ENCODE assay signal across 17 cellular contexts in genomic region chr18:56962322-56962721, GRCh38.
DNase-seq lines count a peak whose midpoint lies in the region; ATAC-seq lines count a peak whose summit lies in the region.
"Had no signal": no experiment of that assay in that cellular context is flagged by ENCODE, and none has a peak within 500 bp of the region (broad histone marks: within the 10 kb centered on the region; RNA-seq: fewer than 3 reads in every experiment).

No MANE protein-coding gene starts in this region.

- no peak for ATAC-seq in HG03520 (IDR thresholded peaks at IDR 0.05; ENCODE audit: unreplicated experiment)
- ATAC-seq: HepG2, T-helper 17 cell had no signal

- DNase-seq in DMS53 treated with DMSO at 0.1 percent for 48 hours (lab: John Stamatoyannopoulos, UW; ENCODE audit: unreplicated experiment) (peak; percentile 91), NCI-H1417 treated with DMSO at 0.1 percent for 48 hours (lab: John Stamatoyannopoulos, UW) (peak; percentile 52), NCI-H748 treated with DMSO at 0.1 percent for 48 hours (lab: John Stamatoyannopoulos, UW) (peak; percentile 58), kidney tubule cell (ENCODE audit: low spot score) (peak; percentile 45), NCI-H128 (lab: John Stamatoyannopoulos, UW; ENCODE audit: unreplicated experiment) (no peak)
- no peak for DNase-seq in activated CD4-positive, alpha-beta T cell treated with anti-CD3 and anti-CD28 coated beads, Interleukin-2, amount 50 U/mL, for 48 hours
- DNase-seq: CD8-positive, alpha-beta memory T cell; HFFc6; Karpas-422; NCI-H187; NCI-H2227 treated with DMSO at 0.1 percent for 48 hours; NCI-H82; Peyer's patch; SIG-M5; T-helper 17 cell had no signal

Comparison
In these comparisons a context has a peak if more than half of its experiments do, and no peak if none do; other contexts are left out.
1. DNase-seq: peak in DMS53 treated with DMSO at 0.1 percent for 48 hours (single experiment), NCI-H1417 treated with DMSO at 0.1 percent for 48 hours (single experiment), NCI-H748 treated with DMSO at 0.1 percent for 48 hours (single experiment) and kidney tubule cell (single experiment); none in NCI-H128 (single experiment) and activated CD4-positive, alpha-beta T cell treated with anti-CD3 and anti-CD28 coated beads, Interleukin-2, amount 50 U/mL, for 48 hours (0 of 2).